Comparison of ENCODE assay signal across 8 cellular contexts in the genomic region with DNA sequence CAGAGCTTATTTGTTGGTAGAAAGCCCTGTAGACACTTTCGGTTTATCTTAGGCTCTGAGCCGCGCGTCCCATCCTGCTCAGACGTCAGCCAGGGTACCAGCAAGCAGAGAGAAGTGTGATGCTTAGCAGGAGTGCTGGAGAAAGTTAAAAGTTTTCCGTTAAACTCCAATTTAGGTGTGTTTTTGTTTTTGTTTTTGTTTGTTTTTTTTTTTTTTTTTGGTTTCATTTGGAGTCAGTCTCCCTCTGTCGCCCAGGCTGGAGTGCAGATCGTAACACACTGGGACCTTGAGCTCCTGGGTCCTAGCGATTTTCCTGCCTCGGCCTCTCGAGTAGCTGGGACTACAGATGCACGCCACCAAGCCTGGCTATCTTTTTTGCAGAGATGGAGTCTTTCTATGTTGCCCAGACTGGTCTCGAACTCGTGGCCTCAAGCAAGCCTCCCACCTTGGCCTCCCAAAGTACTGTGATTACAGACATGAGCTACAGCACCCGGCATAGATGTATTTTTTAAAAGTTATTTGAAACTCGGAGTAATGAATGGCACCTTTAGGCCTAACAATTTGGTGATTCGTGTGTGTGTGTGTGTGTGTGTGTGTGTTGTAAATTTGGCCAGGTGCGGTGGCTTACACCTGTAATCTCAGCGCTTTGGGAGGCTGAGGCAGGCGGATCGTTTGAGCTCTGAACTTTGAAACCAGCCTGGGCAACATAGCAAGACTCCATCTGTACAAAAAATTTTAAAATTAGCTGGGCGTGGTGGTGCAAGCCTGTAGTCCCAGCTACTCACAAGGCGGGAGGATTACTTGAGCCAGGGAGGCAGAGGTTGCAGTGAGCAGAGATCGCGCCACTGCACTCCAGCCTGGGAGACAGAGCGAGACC. TPM values are rescaled to one million over a fixed set of nuclear protein-coding genes. Genes with fewer than 3 reads are reported as not detected.
DNase-seq lines count a peak whose midpoint lies in the region; ATAC-seq lines count a peak whose summit lies in the region.

No MANE protein-coding gene starts in this region.

- peaks cover 0 to 3% (median 0%) of the 10 kb centered on the region in 5 donors for H3K27me3 Mint-ChIP-seq in naive thymus-derived CD8-positive, alpha-beta T cell

- peak; percentile 63 for DNase-seq in activated effector memory CD4-positive, alpha-beta T cell treated with anti-CD3 and anti-CD28 coated beads, Interleukin-2, amount 50 U/mL, for 16 hours
- no peak for DNase-seq in activated effector memory CD4-positive, alpha-beta T cell treated with Interleukin-2 at 50 U/mL for 16 hours
- peak; percentile 92 for DNase-seq in NAMALWA (ENCODE audit: low spot score)
- DNase-seq in naive thymus-derived CD8-positive, alpha-beta T cell = peak in 4 of 10 donors; percentile 66 to 82 (median 76)
- DNase-seq in AML-193 (lab: John Stamatoyannopoulos, UW) = no peak
- no peak for DNase-seq in SW 1271 (lab: John Stamatoyannopoulos, UW)
- no peak for DNase-seq in SIG-M5 treated with dmso at 0.1 percent for 504 hours (lab: John Stamatoyannopoulos, UW; ENCODE audit: unreplicated experiment)

- H3K4me3 Mint-ChIP-seq in naive thymus-derived CD8-positive, alpha-beta T cell = peak overlapping the region; percentile 91 to 100 (median 98)

- POLR2A ChIA-PET in naive thymus-derived CD8-positive, alpha-beta T cell (lab: Charles Lee) = interaction anchor here (0.6 to 1.6 kb wide), 8 partner anchors 10 to 1760 kb away, joined by 3 to 5 read pairs (median 4); no protein-coding TSS in a partner anchor

- H3K27ac Mint-ChIP-seq in naive thymus-derived CD8-positive, alpha-beta T cell = peak overlapping the region; percentile 77 to 99 (median 97)

- no peaks in the 10 kb centered on the region for H3K9me3 Mint-ChIP-seq in naive thymus-derived CD8-positive, alpha-beta T cell

- ATAC-seq in naive thymus-derived CD8-positive, alpha-beta T cell = peak in 1 of 2 donors; percentile 63

- peak overlapping the region; percentile 84 for H3K27ac ChIP-seq in cingulate gyrus (ENCODE audit: low read depth, low read length)

- no peaks in the 10 kb centered on the region for H3K36me3 Mint-ChIP-seq in naive thymus-derived CD8-positive, alpha-beta T cell

- H3K4me1 Mint-ChIP-seq in naive thymus-derived CD8-positive, alpha-beta T cell = peaks cover 9 to 38% (median 18%) of the 10 kb centered on the region in 4 donors

RNA-seq across cellular contexts. Expression of gene HIP1, which starts 1.3 kb away (rescaled TPM):
- 1 to 10 TPM; 1.6 to 2.1 TPM for total RNA-seq in naive thymus-derived CD8-positive, alpha-beta T cell
- polyA plus RNA-seq in naive thymus-derived CD8-positive, alpha-beta T cell = 1 to 10 TPM in 1 of 3 donors, under 1 TPM in 2; 0.13 to 2.0 (median 0.34) TPM

RNA-seq across cellular contexts. Expression of gene CCL26, which starts 32.0 kb away (rescaled TPM):
- total RNA-seq in naive thymus-derived CD8-positive, alpha-beta T cell = not detected
- polyA plus RNA-seq in naive thymus-derived CD8-positive, alpha-beta T cell = not detected

Comparison
In these comparisons a context has a peak if more than half of its experiments do, and no peak if none do; other contexts are left out.
1. DNase-seq: peak in activated effector memory CD4-positive, alpha-beta T cell treated with anti-CD3 and anti-CD28 coated beads, Interleukin-2, amount 50 U/mL, for 16 hours (single experiment) and NAMALWA (single experiment); none in activated effector memory CD4-positive, alpha-beta T cell treated with Interleukin-2 at 50 U/mL for 16 hours (single experiment), AML-193 (0 of 2), SW 1271 (0 of 2) and SIG-M5 treated with dmso at 0.1 percent for 504 hours (single experiment).